12 cellular contexts compared by ENCODE assay signal in the genomic region with DNA sequence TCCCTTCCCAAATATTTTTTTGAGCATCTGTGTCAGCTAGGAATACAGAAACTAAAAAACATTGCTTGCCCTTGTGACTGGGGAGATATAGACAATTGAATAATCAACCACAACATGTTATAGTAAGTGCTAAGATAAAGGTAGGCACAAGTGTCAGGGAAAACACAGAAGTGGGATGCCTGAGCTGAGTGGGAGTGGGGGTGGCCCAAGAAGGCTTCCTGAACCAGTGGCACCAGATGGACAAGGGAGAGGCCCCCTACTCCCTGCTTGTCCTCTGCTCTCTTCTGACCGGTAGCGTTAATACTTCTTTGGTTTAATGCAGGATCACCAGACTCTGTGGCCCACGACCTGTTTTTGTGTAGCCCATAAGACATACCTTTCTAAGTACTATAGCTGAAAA. TPM values are rescaled to one million over a fixed set of nuclear protein-coding genes. Genes with fewer than 3 reads are reported as not detected.
DNase-seq lines count a peak whose midpoint lies in the region; ATAC-seq, FAIRE-seq and TF ChIP-seq lines count a peak whose summit lies in the region.
"Had no signal": no experiment of that assay in that cellular context is flagged by ENCODE, and none has a peak within 500 bp of the region (broad histone marks: within the 10 kb centered on the region; RNA-seq: fewer than 3 reads in every experiment).

No MANE protein-coding gene starts in this region.

- no peaks in the 10 kb centered on the region for H3K9me3 Mint-ChIP-seq in MCF 10A (ENCODE audit: unreplicated experiment)
- H3K9me3 Mint-ChIP-seq: activated B cell treated with CpG ODN at 0.5 μM for 24 hours, IgD-negative memory B cell had no signal

- H3K4me1 ChIP-seq in breast epithelium (no peaks in the 10 kb centered on the region), adrenal gland (replicated peaks in 1 of 2) (peaks cover 18 to 47% of the 10 kb centered on the region in 2 donors), HepG2 (ENCODE audit: insufficient read depth, low read length) (peaks cover 70% of the 10 kb centered on the region), upper lobe of right lung (peaks cover 38% of the 10 kb centered on the region)

- TF ChIP-seq RAD21 in HepG2 (CRISPR knock-in tag; IDR thresholded peaks at IDR 0.05): no peak

- FAIRE-seq in HepG2 (lab: Jason Lieb, UNC): no peak

- CTCF ChIA-PET in MCF 10A (lab: Yijun Ruan, JAX): interaction anchor here (0.6 to 2.6 kb wide), 3 partner anchors 16 to 51 kb away, joined by 3 to 12 read pairs (median 3); no protein-coding TSS in a partner anchor
- CTCF ChIA-PET in HepG2 (lab: Yijun Ruan, JAX; ENCODE audit: low intra/inter-chr PET ratio, low total read pairs): no interaction called here

- no peak overlapping the region for H3K4me3 Mint-ChIP-seq in MCF 10A (ENCODE audit: unreplicated experiment)
- H3K4me3 Mint-ChIP-seq: activated B cell treated with CpG ODN at 0.5 μM for 24 hours had no signal

- H2AFZ ChIP-seq in HepG2 (ENCODE audit: low read length): no peak overlapping the region

- H3K27ac Mint-ChIP-seq in MCF 10A (ENCODE audit: low read depth, unreplicated experiment): peak overlapping the region; percentile 92

- H3K36me3 Mint-ChIP-seq in MCF 10A (ENCODE audit: insufficient read depth, unreplicated experiment): no peaks in the 10 kb centered on the region
- H3K36me3 Mint-ChIP-seq: IgD-negative memory B cell had no signal

- peaks cover 21% of the 10 kb centered on the region for H3K4me1 Mint-ChIP-seq in MCF 10A (ENCODE audit: insufficient read depth, unreplicated experiment)

- peaks cover 2% of the 10 kb centered on the region for H3K79me2 ChIP-seq in HepG2 (ENCODE audit: insufficient read depth, low read length)

- H3K27me3 ChIP-seq in breast epithelium: no peaks in the 10 kb centered on the region
- H3K27me3 ChIP-seq in adrenal gland: no peaks in the 10 kb centered on the region
- no peaks in the 10 kb centered on the region for H3K27me3 ChIP-seq in HepG2 (ENCODE audit: control insufficient read depth in 1 of 2, insufficient read depth in 2 of 2, low read length in 2 of 2)
- H3K27me3 ChIP-seq in upper lobe of right lung: no peaks in the 10 kb centered on the region

- TF ChIP-seq EP300 in HepG2 (IDR thresholded peaks at IDR 0.05; ENCODE audit: low read depth in 2 of 2, low read length in 2 of 2) (no peak), HepG2 (CRISPR knock-in tag; IDR thresholded peaks at IDR 0.05; ENCODE audit: borderline replicate concordance) (no peak)

- H3K9ac ChIP-seq in HepG2 (ENCODE audit: insufficient read depth, low read depth, low read length): peak overlapping the region; percentile 73

- ATAC-seq in HepG2: peak; percentile 16; the same call in 2 of the 3 replicates
- ATAC-seq in upper lobe of right lung: no peak
- no peak for ATAC-seq in HG02981 (IDR thresholded peaks at IDR 0.05; ENCODE audit: unreplicated experiment)

- intact Hi-C loops in MCF 10A (cut with micrococcal nuclease): no loop called here
- intact Hi-C loops in breast epithelium (cut with DNase I; ENCODE audit: low total_unique reads): no loop called here
- intact Hi-C loops in adrenal gland (cut with DNase I): no loop called here
- intact Hi-C loops in HepG2 (cut with micrococcal nuclease; ENCODE audit: unreplicated experiment): loop anchor here (1.0 to 5.0 kb wide), 3 partner anchors 18 to 47 kb away; a partner anchor contains a TSS
- intact Hi-C loops in upper lobe of right lung (cut with DNase I): no loop called here
- intact Hi-C loops in posterior vena cava (cut with DNase I): no loop called here

- H3K4me2 ChIP-seq in HepG2 (ENCODE audit: low read depth, low read length): peak overlapping the region; percentile 75

- H3K4me3 ChIP-seq in breast epithelium (no peak overlapping the region), adrenal gland (no peak overlapping the region), HepG2 (replicated peaks in 1 of 3; ENCODE audit: insufficient read depth in 1 of 3, low read depth in 2 of 3, low read length in 3 of 3) (peak overlapping the region; percentile 19 to 53 (median 29); a peak in 4 of 6 replicates), upper lobe of right lung (no peak overlapping the region)

- no peaks in the 10 kb centered on the region for H3K27me3 Mint-ChIP-seq in MCF 10A (ENCODE audit: insufficient read depth, unreplicated experiment)
- H3K27me3 Mint-ChIP-seq: activated B cell treated with CpG ODN at 0.5 μM for 24 hours, IgD-negative memory B cell had no signal

- H3K27ac ChIP-seq in breast epithelium (no peak overlapping the region), adrenal gland (peak overlapping the region; percentile 28 to 95 (median 75)), HepG2 (ENCODE audit: extremely low read length, insufficient read depth, low read length) (peak overlapping the region; percentile 90), upper lobe of right lung (peak overlapping the region; percentile 36)

- TF ChIP-seq CTCF in MCF 10A (IDR thresholded peaks at IDR 0.05; ENCODE audit: unreplicated experiment) (no peak), breast epithelium (IDR thresholded peaks at IDR 0.05) (no peak), adrenal gland (IDR thresholded peaks at IDR 0.05) (no peak), HepG2 (CRISPR knock-in tag; IDR thresholded peaks at IDR 0.05) (no peak), upper lobe of right lung (IDR thresholded peaks at IDR 0.05) (no peak)

- POLR2A ChIA-PET in MCF 10A (lab: Yijun Ruan, JAX): interaction anchor here (0.6 to 2.0 kb wide), 7 partner anchors 8 to 261 kb away, joined by 3 to 9 read pairs (median 4); a partner anchor contains a TSS
- POLR2A ChIA-PET in HepG2 (lab: Yijun Ruan, JAX): interaction anchor here (1.0 to 2.0 kb wide), 6 partner anchors 8 to 170 kb away, joined by 3 to 14 read pairs (median 5); a partner anchor contains a TSS

- BruUV-seq in MCF 10A (replicated peaks; lab: Mats Ljungman, UMichigan) (no TSS peak), HepG2 (replicated peaks; lab: Mats Ljungman, UMichigan) (no TSS peak)

- no peaks in the 10 kb centered on the region for H4K20me1 ChIP-seq in HepG2 (ENCODE audit: insufficient read depth, low read length)

- H3K36me3 ChIP-seq in breast epithelium (no peaks in the 10 kb centered on the region), adrenal gland (replicated peaks in 1 of 2) (no peaks in the 10 kb centered on the region), HepG2 (replicated peaks in 1 of 2; ENCODE audit: control insufficient read depth in 1 of 2, insufficient read depth in 2 of 2, low read length in 2 of 2) (no peaks in the 10 kb centered on the region), upper lobe of right lung (no peaks in the 10 kb centered on the region)

- TF ChIP-seq POLR2A in breast epithelium (IDR thresholded peaks at IDR 0.05): no peak
- TF ChIP-seq POLR2A in adrenal gland (IDR thresholded peaks at IDR 0.05): no peak
- no peak for TF ChIP-seq POLR2A in HepG2 (IDR thresholded peaks at IDR 0.05; ENCODE audit: insufficient read depth in 1 of 2, low read depth in 2 of 2, low read length in 2 of 2)

- DNase-seq in MCF 10A (ENCODE audit: unreplicated experiment) (no peak), breast epithelium (ENCODE audit: low spot score in 2 of 2) (no peak), adrenal gland (no peak), HepG2 (ENCODE audit: low spot score) (no peak), upper lobe of right lung (no peak), posterior vena cava (ENCODE audit: low spot score) (no peak), GM19238 (ENCODE audit: insufficient read length, low spot score) (no peak)
- DNase-seq: activated B cell treated with CpG ODN at 0.5 μM for 24 hours, activated gamma-delta T cell treated with Interleukin-2 at 50 U/mL for 16 hours, NCI-H2081 had no signal

- in situ Hi-C loops in HepG2 (cut with HindIII; ENCODE audit: extremely low pct_ligation_motif_present, low pct_unique_long_range_greater_than_20kb): no loop called here

- 55 to 98% (median 66%) methylated on average over 3 of the region's 3 CpGs for WGBS in adrenal gland, 4 donors
- WGBS in HepG2 (ENCODE audit: low lambda C conversion rate): 7% methylated on average over 3 of the region's 3 CpGs

- H3K9me3 ChIP-seq in breast epithelium (no peaks in the 10 kb centered on the region), adrenal gland (replicated peaks in 1 of 3) (no peaks in the 10 kb centered on the region), HepG2 (ENCODE audit: low read length) (no peaks in the 10 kb centered on the region), upper lobe of right lung (no peaks in the 10 kb centered on the region)

TF ChIP-seq in HepG2, 621 proteins besides CTCF, POLR2A, EP300 and RAD21 (continues in another document):
- TF ChIP-seq ZNF772 (CRISPR knock-in tag; IDR thresholded peaks at IDR 0.05): no peak
- no peak for TF ChIP-seq ZNF557 (CRISPR knock-in tag; IDR thresholded peaks at IDR 0.05)
- TF ChIP-seq KMT2B (CRISPR knock-in tag; IDR thresholded peaks at IDR 0.05): 0 out of 2 replicates have a peak, but pooled peaks have one; percentile 14

RNA-seq across cellular contexts. Expression of a gene that starts 48.8 kb away (rescaled TPM):
- total RNA-seq in MCF 10A (2022) (32.2 and 33.5 TPM in 2 replicates), breast epithelium (10 to 100 TPM; 37.9 to 40.6 (median 38.6) TPM), adrenal gland (10 to 100 TPM; 30.5 to 60.5 (median 51.9) TPM), HepG2 (2016; rRNA removed; fragmentation: Illumina TruSeq; extraction: Trizol) (7.6 and 12.2 TPM in 2 replicates), upper lobe of right lung (55.9 TPM), posterior vena cava (10 to 100 TPM; 65.1 to 84.1 TPM)
- polyA plus RNA-seq in adrenal gland (10 to 100 TPM; 23.9 to 37.4 (median 29.9) TPM), HepG2 (2011; rRNA removed) (8.6 and 11.9 TPM in 2 replicates)
- total RNA-seq in HepG2 (2016; cell fraction: cytosol; rRNA removed; fragmentation: Illumina TruSeq; extraction: Trizol; ENCODE audit: low read depth): 4.8 and 5.7 TPM in 2 replicates
- total RNA-seq in HepG2 (2016; cell fraction: insoluble cytoplasmic fraction; rRNA removed; fragmentation: Illumina TruSeq; extraction: Trizol): 7.7 and 14.4 TPM in 2 replicates
- 14.5 and 17.0 TPM in 2 replicates for total RNA-seq in HepG2 (2016; cell fraction: membrane; rRNA removed; fragmentation: Illumina TruSeq; extraction: Trizol)
- total RNA-seq in HepG2 (2016; cell fraction: nucleus; rRNA removed; fragmentation: Illumina TruSeq; extraction: Trizol): 14.3 and 14.8 TPM in 2 replicates
- 6.3 and 6.7 TPM in 2 replicates for polyA plus RNA-seq in HepG2 (2011; cell fraction: cytosol; rRNA removed)
- polyA plus RNA-seq in HepG2 (2011; cell fraction: nucleus; rRNA removed): 24.8 and 26.9 TPM in 2 replicates
- polyA plus RNA-seq in HepG2 (2012): 12.5 and 17.3 TPM in 2 replicates
- polyA plus RNA-seq in HepG2 (2016; cell fraction: cytosol; fragmentation: Illumina TruSeq; extraction: Trizol; ENCODE audit: low read depth): 5.2 and 6.3 TPM in 2 replicates
- polyA plus RNA-seq in HepG2 (2016; cell fraction: insoluble cytoplasmic fraction; fragmentation: Illumina TruSeq; extraction: Trizol; ENCODE audit: low read depth): 11.8 and 22.2 TPM in 2 replicates
- polyA plus RNA-seq in HepG2 (2016; cell fraction: membrane; fragmentation: Illumina TruSeq; extraction: Trizol; ENCODE audit: low read depth): 17.7 and 23.2 TPM in 2 replicates
- 21.2 and 23.6 TPM in 2 replicates for polyA plus RNA-seq in HepG2 (2016; cell fraction: nucleus; fragmentation: Illumina TruSeq; extraction: Trizol; ENCODE audit: insufficient read depth, low read depth)
- 28.3 and 63.7 TPM in 2 replicates for polyA minus RNA-seq in HepG2 (2011; rRNA and poly(A)+ RNA removed; ENCODE audit: low replicate concordance)
- polyA minus RNA-seq in HepG2 (2011; cell fraction: cytosol; rRNA and poly(A)+ RNA removed): 16.9 and 29.5 TPM in 2 replicates
- polyA minus RNA-seq in HepG2 (2011; cell fraction: nucleus; rRNA and poly(A)+ RNA removed): 26.5 and 37.7 TPM in 2 replicates

Comparison
In these comparisons a context has a peak if more than half of its experiments do, and no peak if none do; other contexts are left out.
1. H3K27ac ChIP-seq: peak in adrenal gland (5 of 5), HepG2 (single experiment) and upper lobe of right lung (single experiment); none in breast epithelium (0 of 2).
2. H3K4me3 ChIP-seq: peak in HepG2 (3 of 3); none in breast epithelium (0 of 3), adrenal gland (0 of 4) and upper lobe of right lung (single experiment).